Comparison of ENCODE assay signal across 7 cellular contexts in genomic region chr1:26584022-26584485, GRCh38. TPM values are rescaled to one million over a fixed set of nuclear protein-coding genes. Genes with fewer than 3 reads are reported as not detected.
DNase-seq lines count a peak whose midpoint lies in the region; ATAC-seq, FAIRE-seq and TF ChIP-seq lines count a peak whose summit lies in the region.

No MANE protein-coding gene starts in this region.

- peaks cover 6% of the 10 kb centered on the region for H3K9me3 Mint-ChIP-seq in activated naive CD4-positive, alpha-beta T cell treated with anti-CD3 and anti-CD28 coated beads for 36 hours

- CTCF ChIA-PET in activated naive CD4-positive, alpha-beta T cell treated with anti-CD3 and anti-CD28 coated beads for 36 hours (lab: Charles Lee), result interaction anchor here (0.6 to 2.6 kb wide), 9 partner anchors 10 to 230 kb away, joined by 3 to 9 read pairs (median 5); no protein-coding TSS in a partner anchor

- WGBS in body of pancreas, 2 donors, result 47 to 63% methylated on average over 2 of the region's 2 CpGs

- no peak overlapping the region for H3K27ac ChIP-seq in body of pancreas

- H3K36me3 ChIP-seq in body of pancreas (replicated peaks in 1 of 2; ENCODE audit: insufficient read depth in 1 of 2, low read depth in 2 of 2), result no peaks in the 10 kb centered on the region

- DNase-seq in GM12892 (ENCODE audit: insufficient read length) (no peak), NB4 (ENCODE audit: low read depth) (peak; percentile 72), midbrain (lab: John Stamatoyannopoulos, UW) (no peak), NCI-H510A (lab: John Stamatoyannopoulos, UW) (no peak), body of pancreas (no peak)
- DNase-seq in activated naive CD4-positive, alpha-beta T cell treated with anti-CD3 and anti-CD28 coated beads for 36 hours, result peak; percentile 68
- peak; percentile 74 for DNase-seq in stimulated activated CD4-positive, alpha-beta T cell treated with anti-CD3 and anti-CD28 coated beads, Interleukin-1b, Interleukin-23, amount 100 ng/mL, for 48 hours

- no peaks in the 10 kb centered on the region for H3K4me1 ChIP-seq in body of pancreas

- no peak overlapping the region for H3K4me3 Mint-ChIP-seq in activated naive CD4-positive, alpha-beta T cell treated with anti-CD3 and anti-CD28 coated beads for 36 hours

- ATAC-seq in body of pancreas, result no peak

- TF ChIP-seq POLR2A in GM12892 (IDR thresholded peaks at IDR 0.05; ENCODE audit: low read depth, low read length) (no peak), NB4 (IDR thresholded peaks at IDR 0.05; ENCODE audit: extremely low read depth, insufficient read length) (no peak), body of pancreas (IDR thresholded peaks at IDR 0.05) (no peak)

- peak; percentile 38 for TF ChIP-seq CTCF in NB4 (IDR thresholded peaks at IDR 0.05; ENCODE audit: low read depth, low read length)
- no peak for TF ChIP-seq CTCF in body of pancreas (IDR thresholded peaks at IDR 0.05)

- H3K36me3 Mint-ChIP-seq in activated naive CD4-positive, alpha-beta T cell treated with anti-CD3 and anti-CD28 coated beads for 36 hours (ENCODE audit: low read depth), result no peaks in the 10 kb centered on the region

- no peaks in the 10 kb centered on the region for H3K9me3 ChIP-seq in body of pancreas

- no peaks in the 10 kb centered on the region for H3K27me3 Mint-ChIP-seq in activated naive CD4-positive, alpha-beta T cell treated with anti-CD3 and anti-CD28 coated beads for 36 hours (ENCODE audit: low read depth)

- no peak overlapping the region for H3K27ac Mint-ChIP-seq in activated naive CD4-positive, alpha-beta T cell treated with anti-CD3 and anti-CD28 coated beads for 36 hours

- no peak overlapping the region for H3K4me3 ChIP-seq in NB4 (ENCODE audit: low read depth, low read length)
- H3K4me3 ChIP-seq in body of pancreas, result no peak overlapping the region

- intact Hi-C loops in activated naive CD4-positive, alpha-beta T cell treated with anti-CD3 and anti-CD28 coated beads for 36 hours (cut with micrococcal nuclease), result loop anchor here (5.0 kb wide), 2 partner anchors 158 to 457 kb away; no protein-coding TSS in a partner anchor
- intact Hi-C loops in body of pancreas (cut with DNase I), result no loop called here

- no peaks in the 10 kb centered on the region for H3K27me3 ChIP-seq in body of pancreas

- peaks cover 43% of the 10 kb centered on the region for H3K4me1 Mint-ChIP-seq in activated naive CD4-positive, alpha-beta T cell treated with anti-CD3 and anti-CD28 coated beads for 36 hours (ENCODE audit: low read depth)

- FAIRE-seq in GM12892 (lab: Jason Lieb, UNC), result peak; percentile 50

RNA-seq across cellular contexts. Expression of gene RPS6KA1, which starts 54.5 kb away (rescaled TPM):
- polyA plus RNA-seq in GM12892 (2012; ENCODE audit: missing spikeins), result 56.6 TPM
- 10 to 100 TPM; 83.5 to 86.4 TPM for total RNA-seq in activated naive CD4-positive, alpha-beta T cell treated with anti-CD3 and anti-CD28 coated beads for 36 hours
- 10 to 100 TPM; 20.1 to 30.4 TPM for total RNA-seq in body of pancreas

Comparison
In these comparisons a context has a peak if more than half of its experiments do, and no peak if none do; other contexts are left out.
1. DNase-seq: peak in NB4 (single experiment), activated naive CD4-positive, alpha-beta T cell treated with anti-CD3 and anti-CD28 coated beads for 36 hours (single experiment) and stimulated activated CD4-positive, alpha-beta T cell treated with anti-CD3 and anti-CD28 coated beads, Interleukin-1b, Interleukin-23, amount 100 ng/mL, for 48 hours (single experiment); none in GM12892 (single experiment), midbrain (single experiment), NCI-H510A (single experiment) and body of pancreas (0 of 4).